ENCODE assay signal across 8 cellular contexts in the genomic region with DNA sequence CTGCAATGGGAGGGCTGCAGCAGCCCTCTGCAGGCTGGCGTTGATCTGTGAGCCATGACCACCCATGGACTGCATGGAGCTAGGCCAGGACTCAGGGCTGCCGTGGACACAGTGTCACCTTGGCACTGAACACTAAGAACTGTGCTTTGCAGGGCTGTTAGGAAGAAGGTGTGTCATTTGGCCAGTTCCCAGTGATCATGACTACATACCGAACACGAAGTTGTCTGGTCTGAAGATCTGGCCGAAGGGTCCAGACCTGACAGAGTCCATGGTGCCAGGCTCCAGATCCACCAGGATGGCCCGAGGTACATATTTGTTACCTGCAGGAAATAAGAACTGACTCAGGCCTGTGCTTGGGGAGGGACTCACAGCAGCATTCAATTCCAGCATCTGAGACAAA. TPM values are rescaled to one million over a fixed set of nuclear protein-coding genes. Genes with fewer than 3 reads are reported as not detected.
DNase-seq lines count a peak whose midpoint lies in the region; ATAC-seq, FAIRE-seq and TF ChIP-seq lines count a peak whose summit lies in the region.
"Not testable (repeated sequence)": the region's sequence is repeated elsewhere in the genome, so short reads cannot be mapped to it uniquely, and the experiment has no call there.

No MANE protein-coding gene starts in this region.

- CTCF ChIA-PET in K562 (lab: Yijun Ruan, JAX; ENCODE audit: low intra/inter-chr PET ratio), result not testable (repeated sequence)

- intact Hi-C loops in K562 (cut with micrococcal nuclease); esophagus muscularis mucosa (cut with DNase I): not testable (repeated sequence)

- POLR2A ChIA-PET in K562 (lab: Yijun Ruan, JAX), result interaction anchor here (0.6 to 1.5 kb wide), 3 partner anchors 16 to 26 kb away, joined by 3 to 4 read pairs (median 3); no protein-coding TSS in a partner anchor

- TF ChIP-seq EP300 in K562 (IDR thresholded peaks at IDR 0.05; ENCODE audit: low read length); esophagus muscularis mucosa (IDR thresholded peaks at IDR 0.05): not testable (repeated sequence)

- not testable (repeated sequence) for DNase-seq in CD4-positive, CD25-positive, alpha-beta regulatory T cell; T-helper 17 cell; K562 (ENCODE audit: extremely low read depth in 1 of 4, low spot score in 3 of 4); esophagus muscularis mucosa (ENCODE audit: extremely low spot score); left lobe of liver (ENCODE audit: low spot score)

- TF ChIP-seq POLR2A in K562 (conservative IDR thresholded peaks at IDR 0.05); esophagus muscularis mucosa (IDR thresholded peaks at IDR 0.05; ENCODE audit: low read depth): not testable (repeated sequence)

- H3K9ac ChIP-seq in HUES6 (ENCODE audit: low read length), result peak overlapping the region; percentile 41
- H3K9ac ChIP-seq in K562 (ENCODE audit: insufficient read depth in 1 of 2, low read depth in 2 of 2, low read length in 2 of 2); skeletal muscle satellite cell (ENCODE audit: low read depth, low read length): not testable (repeated sequence)

- peak overlapping the region in 2 of 3 donors; percentile 82 to 94 for H3K27ac Mint-ChIP-seq in CD4-positive, CD25-positive, alpha-beta regulatory T cell
- H3K27ac Mint-ChIP-seq in T-helper 17 cell, nephron: not testable (repeated sequence)

- 84% methylated on average over 6 of the region's 6 CpGs for WGBS in K562 (ENCODE audit: insufficient coverage, low coverage, missing lambda C conversion rate)
- 61% methylated on average over 5 of the region's 6 CpGs for WGBS in esophagus muscularis mucosa

- H3K9me3 Mint-ChIP-seq in CD4-positive, CD25-positive, alpha-beta regulatory T cell; nephron: not testable (repeated sequence)

- not testable (repeated sequence) for TF ChIP-seq RAD21 in K562 (CRISPR knock-in tag; conservative IDR thresholded peaks at IDR 0.05 in 1 of 2, IDR thresholded peaks at IDR 0.05 in 1 of 2)

- not testable (repeated sequence) for H2AFZ ChIP-seq in K562 (ENCODE audit: low read depth, low read length)

- not testable (repeated sequence) for H3K27ac ChIP-seq in CD4-positive, CD25-positive, alpha-beta regulatory T cell (ENCODE audit: insufficient read depth, low read length, poor library complexity, severe bottlenecking); HUES6 (ENCODE audit: low read depth, low read length); K562 (ENCODE audit: extremely low read depth, low read depth, low read length)
- H3K27ac ChIP-seq in esophagus muscularis mucosa (replicated peaks in 1 of 4), result peak overlapping the region; percentile 35 to 67 (median 55)

- not testable (repeated sequence) for H4K20me1 ChIP-seq in K562 (replicated peaks; ENCODE audit: control insufficient read depth, insufficient read depth, low read length)

- in situ Hi-C loops in K562 (cut with MboI), result not testable (repeated sequence)

- FAIRE-seq in K562 (lab: Jason Lieb, UNC), result peak; percentile 29

- not testable (repeated sequence) for ATAC-seq in CD4-positive, CD25-positive, alpha-beta regulatory T cell (ENCODE audit: low read depth in 2 of 2); T-helper 17 cell; K562
- peak; percentile 49 for ATAC-seq in left lobe of liver

- H3K4me3 Mint-ChIP-seq in CD4-positive, CD25-positive, alpha-beta regulatory T cell, result peak overlapping the region; percentile 81 to 91 (median 90)
- H3K4me3 Mint-ChIP-seq in T-helper 17 cell (peak overlapping the region; percentile 41), nephron (peak overlapping the region; percentile 82 to 99 (median 98))

- not testable (repeated sequence) for H3K27me3 ChIP-seq in CD4-positive, CD25-positive, alpha-beta regulatory T cell (ENCODE audit: control insufficient read depth, insufficient read depth, low read length); HUES6 (ENCODE audit: control insufficient read depth, insufficient read depth, low read length); K562 (ENCODE audit: control insufficient read depth in 2 of 2, insufficient read depth in 2 of 2, low read length in 2 of 2); esophagus muscularis mucosa; skeletal muscle satellite cell (ENCODE audit: control insufficient read depth, insufficient read depth, low read length)

- not testable (repeated sequence) for H3K27me3 Mint-ChIP-seq in CD4-positive, CD25-positive, alpha-beta regulatory T cell; T-helper 17 cell
- peaks cover 22% of the 10 kb centered on the region for H3K27me3 Mint-ChIP-seq in nephron (ENCODE audit: low read depth)

- peaks cover 19% of the 10 kb centered on the region; the same call in 2 of the 3 replicates for H3K79me2 ChIP-seq in K562 (ENCODE audit: control insufficient read depth, insufficient read depth, low read length)

- H3K4me1 Mint-ChIP-seq in CD4-positive, CD25-positive, alpha-beta regulatory T cell, result peaks cover 0 to 36% (median 15%) of the 10 kb centered on the region in 4 donors
- H3K4me1 Mint-ChIP-seq in T-helper 17 cell (peaks cover 17% of the 10 kb centered on the region), nephron (peaks cover 49% of the 10 kb centered on the region)

- TF ChIP-seq CTCF in K562 (IDR thresholded peaks at IDR 0.05 in 2 of 3, conservative IDR thresholded peaks at IDR 0.05 in 1 of 3; ENCODE audit: insufficient read depth in 2 of 3, low read depth in 1 of 3, low read length in 3 of 3); esophagus muscularis mucosa (IDR thresholded peaks at IDR 0.05); nephron (IDR thresholded peaks at IDR 0.05; ENCODE audit: unreplicated experiment in 3 of 3): not testable (repeated sequence)

- not testable (repeated sequence) for H3K9me1 ChIP-seq in K562 (ENCODE audit: control insufficient read depth, insufficient read depth, low read length)

- H3K4me1 ChIP-seq in CD4-positive, CD25-positive, alpha-beta regulatory T cell (ENCODE audit: control insufficient read depth, insufficient read depth, low read length, poor library complexity, severe bottlenecking), result peaks cover 31% of the 10 kb centered on the region
- H3K4me1 ChIP-seq in HUES6 (ENCODE audit: control insufficient read depth, insufficient read depth, low read length), result peaks cover 21% of the 10 kb centered on the region
- peaks cover 23 to 36% of the 10 kb centered on the region in 2 experiments for H3K4me1 ChIP-seq in K562 (replicated peaks in 1 of 2; ENCODE audit: control insufficient read depth in 2 of 2, insufficient read depth in 2 of 2, low read length in 2 of 2)
- H3K4me1 ChIP-seq in esophagus muscularis mucosa, result peaks cover 0 to 41% (median 38%) of the 10 kb centered on the region in 4 donors
- not testable (repeated sequence) for H3K4me1 ChIP-seq in skeletal muscle satellite cell (ENCODE audit: control insufficient read depth, insufficient read depth, low read length)

- H3K9me3 ChIP-seq in CD4-positive, CD25-positive, alpha-beta regulatory T cell (ENCODE audit: control insufficient read depth in 2 of 2, low read length in 2 of 2); HUES6 (ENCODE audit: control insufficient read depth, insufficient read depth, low read depth, low read length); T-helper 17 cell (ENCODE audit: control insufficient read depth, low read length, poor library complexity, severe bottlenecking); K562 (replicated peaks; ENCODE audit: control insufficient read depth, insufficient read depth, low read depth, low read length); esophagus muscularis mucosa; skeletal muscle satellite cell (replicated peaks; ENCODE audit: low read length): not testable (repeated sequence)

- H3K36me3 ChIP-seq in CD4-positive, CD25-positive, alpha-beta regulatory T cell (ENCODE audit: control insufficient read depth, insufficient read depth, low read length), result not testable (repeated sequence)
- H3K36me3 ChIP-seq in HUES6 (ENCODE audit: control insufficient read depth, insufficient read depth, low read length) (peaks cover 49% of the 10 kb centered on the region), K562 (ENCODE audit: control insufficient read depth, insufficient read depth, low read length) (peaks cover 19% of the 10 kb centered on the region; the same call in 2 of the 3 replicates), esophagus muscularis mucosa (peaks cover 14 to 28% (median 20%) of the 10 kb centered on the region in 4 donors), skeletal muscle satellite cell (ENCODE audit: insufficient read depth, low read length) (peaks cover 28% of the 10 kb centered on the region)

- not testable (repeated sequence) for H3K4me3 ChIP-seq in CD4-positive, CD25-positive, alpha-beta regulatory T cell (ENCODE audit: low read depth, low read length); K562; skeletal muscle satellite cell (ENCODE audit: low read length)
- H3K4me3 ChIP-seq in HUES6 (ENCODE audit: low read depth, low read length) (peak overlapping the region; percentile 39; the same call in 1 of the 2 replicates), esophagus muscularis mucosa (peak overlapping the region in 1 of 4 donors; percentile 16)

- H3K4me2 ChIP-seq in K562 (ENCODE audit: insufficient read depth, low read length), result not testable (repeated sequence)
- peak overlapping the region; percentile 97 for H3K4me2 ChIP-seq in skeletal muscle satellite cell (ENCODE audit: low read length)

- not testable (repeated sequence) for BruUV-seq in K562 (replicated peaks; lab: Mats Ljungman, UMichigan)

- H3K36me3 Mint-ChIP-seq in CD4-positive, CD25-positive, alpha-beta regulatory T cell, result peaks cover 18% of the 10 kb centered on the region
- not testable (repeated sequence) for H3K36me3 Mint-ChIP-seq in T-helper 17 cell (ENCODE audit: low read depth)
- peaks cover 40% of the 10 kb centered on the region for H3K36me3 Mint-ChIP-seq in nephron (ENCODE audit: low read depth)

RNA-seq across cellular contexts. Expression of gene TUBB2A, which starts 1.9 kb away (rescaled TPM):
- 48.0 TPM for total RNA-seq in CD4-positive, CD25-positive, alpha-beta regulatory T cell
- 1 to 10 TPM; 4.8 to 8.0 (median 6.7) TPM for polyA plus RNA-seq in CD4-positive, CD25-positive, alpha-beta regulatory T cell
- total RNA-seq in T-helper 17 cell (10 to 100 TPM; 51.6 to 74.8 TPM), K562 (2014; rRNA removed) (92.1 and 101 TPM in 2 replicates), K562 (2014; rRNA removed; fragmentation: Illumina TruSeq; extraction: Trizol) (18.1 and 23.5 TPM in 2 replicates), K562 (2015; rRNA removed; fragmentation: Illumina TruSeq; extraction: Trizol) (43.2 and 44.9 TPM in 2 replicates), K562 (2021) (81.8 and 82.4 TPM in 2 replicates), esophagus muscularis mucosa (100 to 1,000 TPM in 3 of 4 donors, 10 to 100 TPM in 1; 90.1 to 181 (median 146) TPM), left lobe of liver (64.5 TPM)
- total RNA-seq in K562 (2011; cell fraction: chromatin; rRNA removed; ENCODE audit: low replicate concordance), result 19.1 and 41.5 TPM in 2 replicates
- total RNA-seq in K562 (2011; cell fraction: nucleolus; rRNA removed), result 35.0 and 37.2 TPM in 2 replicates
- 24.8 and 26.5 TPM in 2 replicates for total RNA-seq in K562 (2011; cell fraction: nucleoplasm; rRNA removed)
- polyA plus RNA-seq in K562 (2011; rRNA removed) (45.6 and 52.0 TPM in 2 replicates), K562 (2014; fragmentation: Illumina TruSeq; extraction: Trizol) (50.1 and 68.1 TPM in 2 replicates), K562 (2014; fragmentation: Nextera tagmentation; extraction: Ambion mirVana) (1 to 10 TPM; 3.6 to 6.3 TPM), K562 (2014; rRNA removed) (73.1 and 73.4 TPM in 2 replicates)
- 57.7 and 124 TPM in 2 replicates for polyA plus RNA-seq in K562 (2011; cell fraction: cytosol; rRNA removed)
- polyA plus RNA-seq in K562 (2011; cell fraction: nucleus; rRNA removed), result 49.0 and 58.3 TPM in 2 replicates
- polyA plus RNA-seq in K562 (2012), result 70.6 and 119 TPM in 2 replicates
- polyA minus RNA-seq in K562 (2011; rRNA and poly(A)+ RNA removed), result 29.1 and 41.2 TPM in 2 replicates
- polyA minus RNA-seq in K562 (2011; cell fraction: cytosol; rRNA and poly(A)+ RNA removed), result 61.6 and 63.4 TPM in 2 replicates
- polyA minus RNA-seq in K562 (2011; cell fraction: nucleus; rRNA and poly(A)+ RNA removed), result 17.5 and 22.9 TPM in 2 replicates
- 64.1 and 111 TPM in 2 replicates for total RNA-seq in skeletal muscle satellite cell (2012; rRNA removed)

RNA-seq across cellular contexts. Expression of gene BPHL, which starts 36.9 kb away (rescaled TPM):
- 6.8 TPM for total RNA-seq in CD4-positive, CD25-positive, alpha-beta regulatory T cell
- 10 to 100 TPM in 1 of 4 donors, 1 to 10 TPM in 3; 5.8 to 13.9 (median 7.5) TPM for polyA plus RNA-seq in CD4-positive, CD25-positive, alpha-beta regulatory T cell
- total RNA-seq in T-helper 17 cell, result 1 to 10 TPM; 7.7 to 9.6 TPM
- total RNA-seq in K562 (2011; cell fraction: chromatin; rRNA removed; ENCODE audit: low replicate concordance), result 15.8 and 23.9 TPM in 2 replicates
- total RNA-seq in K562 (2011; cell fraction: nucleolus; rRNA removed), result 10.9 and 11.7 TPM in 2 replicates
- 18.0 and 24.7 TPM in 2 replicates for total RNA-seq in K562 (2011; cell fraction: nucleoplasm; rRNA removed)
- 4.1 and 6.3 TPM in 2 replicates for total RNA-seq in K562 (2014; rRNA removed)
- total RNA-seq in K562 (2014; rRNA removed; fragmentation: Illumina TruSeq; extraction: Trizol), result 8.5 and 9.8 TPM in 2 replicates
- 7.1 and 8.2 TPM in 2 replicates for total RNA-seq in K562 (2015; rRNA removed; fragmentation: Illumina TruSeq; extraction: Trizol)
- total RNA-seq in K562 (2021), result 10.3 and 10.4 TPM in 2 replicates
- polyA plus RNA-seq in K562 (2011; rRNA removed), result 14.0 and 17.4 TPM in 2 replicates
- polyA plus RNA-seq in K562 (2011; cell fraction: cytosol; rRNA removed), result 7.7 and 9.2 TPM in 2 replicates
- 14.9 and 16.2 TPM in 2 replicates for polyA plus RNA-seq in K562 (2011; cell fraction: nucleus; rRNA removed)
- 6.9 and 17.7 TPM in 2 replicates for polyA plus RNA-seq in K562 (2012)
- 6.6 and 8.2 TPM in 2 replicates for polyA plus RNA-seq in K562 (2014; fragmentation: Illumina TruSeq; extraction: Trizol)
- 1 to 10 TPM; 3.5 to 9.3 TPM for polyA plus RNA-seq in K562 (2014; fragmentation: Nextera tagmentation; extraction: Ambion mirVana)
- polyA plus RNA-seq in K562 (2014; rRNA removed), result 6.3 and 8.1 TPM in 2 replicates
- polyA minus RNA-seq in K562 (2011; rRNA and poly(A)+ RNA removed), result 9.0 and 11.6 TPM in 2 replicates
- 5.0 and 10.1 TPM in 2 replicates for polyA minus RNA-seq in K562 (2011; cell fraction: cytosol; rRNA and poly(A)+ RNA removed)
- 10.9 and 12.1 TPM in 2 replicates for polyA minus RNA-seq in K562 (2011; cell fraction: nucleus; rRNA and poly(A)+ RNA removed)
- total RNA-seq in esophagus muscularis mucosa, result 1 to 10 TPM; 6.3 to 8.3 (median 7.3) TPM
- 119 TPM for total RNA-seq in left lobe of liver
- total RNA-seq in skeletal muscle satellite cell (2012; rRNA removed), result 9.6 and 14.6 TPM in 2 replicates

Comparison
In these comparisons a context has a peak if more than half of its experiments do, and no peak if none do; other contexts are left out.
1. H3K4me3 Mint-ChIP-seq: peak in every context shown above with its lines; median percentile 98 in nephron; 90 in CD4-positive, CD25-positive, alpha-beta regulatory T cell; 41 in T-helper 17 cell.